ENCODE assay signal across 11 cellular contexts in genomic region chr17:48472485-48473281, GRCh38. TPM values are rescaled to one million over a fixed set of nuclear protein-coding genes. Genes with fewer than 3 reads are reported as not detected.
DNase-seq lines count a peak whose midpoint lies in the region; ATAC-seq lines count a peak whose summit lies in the region.
"Had no signal": no experiment of that assay in that cellular context is flagged by ENCODE, and none has a peak within 500 bp of the region (broad histone marks: within the 10 kb centered on the region; RNA-seq: fewer than 3 reads in every experiment).

No MANE protein-coding gene starts in this region.

- DNase-seq in NCI-H2081 (lab: John Stamatoyannopoulos, UW) (peak; percentile 66 to 85), NCI-H2081 treated with DMSO at 0.1 percent for 48 hours (lab: John Stamatoyannopoulos, UW) (no peak), NCI-H2107 treated with DMSO at 0.1 percent for 48 hours (lab: John Stamatoyannopoulos, UW; ENCODE audit: unreplicated experiment) (peak; percentile 88), cerebellar cortex (ENCODE audit: low spot score) (no peak), Right ventricle myocardium superior (no peak), NCI-H524 treated with DMSO at 0.1 percent for 48 hours (lab: John Stamatoyannopoulos, UW) (no peak)
- DNase-seq in effector memory CD8-positive, alpha-beta T cell = peak; percentile 26 to 43 (median 28)

- H3K27me3 ChIP-seq in skeletal muscle satellite cell (ENCODE audit: control insufficient read depth, insufficient read depth, low read length) = no peaks in the 10 kb centered on the region

- peak overlapping the region; percentile 55 for H3K9ac ChIP-seq in skeletal muscle satellite cell (ENCODE audit: low read depth, low read length)

- ATAC-seq in effector memory CD8-positive, alpha-beta T cell (replicated peaks) = peak; percentile 95
- no peak for ATAC-seq in Right ventricle myocardium superior (ENCODE audit: poor library complexity)

- H3K4me1 Mint-ChIP-seq in effector memory CD8-positive, alpha-beta T cell (ENCODE audit: low read depth in 2 of 2) = peaks cover 13 to 24% of the 10 kb centered on the region in 2 donors
- H3K4me1 Mint-ChIP-seq: brain had no signal

- intact Hi-C loops in Right ventricle myocardium superior (cut with DNase I) = no loop called here

- H3K4me3 ChIP-seq in skeletal muscle satellite cell (ENCODE audit: low read length) = no peak overlapping the region
- H3K4me3 ChIP-seq: lung had no signal

- H3K27ac Mint-ChIP-seq in effector memory CD8-positive, alpha-beta T cell = peak overlapping the region; percentile 83 to 88
- H3K27ac Mint-ChIP-seq: IgD-negative memory B cell had no signal

- peaks cover 5% of the 10 kb centered on the region for H3K36me3 Mint-ChIP-seq in effector memory CD8-positive, alpha-beta T cell (ENCODE audit: insufficient read depth)
- H3K36me3 Mint-ChIP-seq: brain, IgD-negative memory B cell had no signal

- H3K9me3 Mint-ChIP-seq in effector memory CD8-positive, alpha-beta T cell = no peaks in the 10 kb centered on the region
- H3K9me3 Mint-ChIP-seq: brain, IgD-negative memory B cell had no signal

- no peaks in the 10 kb centered on the region for H3K9me3 ChIP-seq in skeletal muscle satellite cell (replicated peaks; ENCODE audit: low read length)

- peak overlapping the region; percentile 20 for H3K4me2 ChIP-seq in skeletal muscle satellite cell (ENCODE audit: low read length)

- peaks cover 14% of the 10 kb centered on the region for H3K4me1 ChIP-seq in skeletal muscle satellite cell (ENCODE audit: control insufficient read depth, insufficient read depth, low read length)

- no peaks in the 10 kb centered on the region for H3K27me3 Mint-ChIP-seq in effector memory CD8-positive, alpha-beta T cell

- H3K36me3 ChIP-seq in skeletal muscle satellite cell (ENCODE audit: insufficient read depth, low read length) = no peaks in the 10 kb centered on the region

- peak overlapping the region; percentile 46 to 63 for H3K4me3 Mint-ChIP-seq in effector memory CD8-positive, alpha-beta T cell
- H3K4me3 Mint-ChIP-seq: IgD-negative memory B cell had no signal

RNA-seq across cellular contexts. Expression of gene SKAP1, which starts 42.7 kb away (rescaled TPM):
- total RNA-seq in skeletal muscle satellite cell (2012; rRNA removed) = not detected in 2 replicates
- total RNA-seq in Right ventricle myocardium superior = 0.70 TPM

RNA-seq across cellular contexts. Expression of gene HOXB1, which starts 58.1 kb away (rescaled TPM):
- total RNA-seq in skeletal muscle satellite cell (2012; rRNA removed) = not detected in 2 replicates
- not detected for total RNA-seq in Right ventricle myocardium superior
- total RNA-seq: lung had no signal

Comparison
In these comparisons a context has a peak if more than half of its experiments do, and no peak if none do; other contexts are left out.
1. DNase-seq: peak in NCI-H2081 (2 of 2), NCI-H2107 treated with DMSO at 0.1 percent for 48 hours (single experiment) and effector memory CD8-positive, alpha-beta T cell (3 of 3); none in NCI-H2081 treated with DMSO at 0.1 percent for 48 hours (single experiment), cerebellar cortex (single experiment), Right ventricle myocardium superior (single experiment) and NCI-H524 treated with DMSO at 0.1 percent for 48 hours (single experiment).